8 cellular contexts compared by ENCODE assay signal in the genomic region with DNA sequence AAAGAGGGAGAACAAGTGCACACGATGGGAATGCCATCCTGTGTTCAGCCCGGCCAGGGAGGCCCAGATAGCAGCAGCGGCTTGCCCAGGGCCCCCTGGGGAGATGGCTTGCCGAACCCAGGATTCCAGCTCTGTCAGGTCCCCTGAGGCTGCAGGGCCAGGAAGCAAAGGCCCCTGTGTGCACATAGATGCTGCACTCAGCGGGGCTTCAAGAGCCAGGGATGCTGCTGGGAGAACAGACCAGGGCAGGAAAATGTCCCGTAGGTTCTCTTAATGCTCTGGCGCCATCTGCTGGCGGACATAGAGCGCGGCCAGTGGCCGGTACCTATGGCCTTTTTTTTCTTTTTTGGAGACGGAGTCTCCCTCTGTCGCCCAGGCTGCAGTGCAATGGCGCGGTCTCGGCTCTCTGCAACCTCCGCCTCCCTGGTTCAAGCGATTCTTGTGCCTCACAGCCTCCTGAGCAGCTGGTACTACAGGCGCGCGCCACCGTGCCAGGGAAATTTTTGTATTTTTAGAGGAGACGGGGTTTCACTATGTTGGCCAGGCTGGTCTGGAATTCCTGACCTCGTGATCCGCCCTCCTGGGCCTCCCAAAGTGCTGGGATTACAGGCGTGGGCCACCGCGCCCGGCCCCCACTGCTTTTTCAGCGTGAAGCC. TPM values are rescaled to one million over a fixed set of nuclear protein-coding genes. Genes with fewer than 3 reads are reported as not detected.
DNase-seq lines count a peak whose midpoint lies in the region; ATAC-seq and TF ChIP-seq lines count a peak whose summit lies in the region.

No MANE protein-coding gene starts in this region.

- H3K36me3 Mint-ChIP-seq in chondrocyte (ENCODE audit: low read depth) = peaks cover 8% of the 10 kb centered on the region

- H3K4me3 Mint-ChIP-seq in chondrocyte (ENCODE audit: unreplicated experiment) = no peak overlapping the region

- DNase-seq in AG08395 (ENCODE audit: low spot score) = peak; percentile 87
- DNase-seq in NCI-H2227 (lab: John Stamatoyannopoulos, UW; ENCODE audit: unreplicated experiment) = peak; percentile 80
- peak; percentile 60 to 69 for DNase-seq in activated CD4-positive, alpha-beta T cell treated with anti-CD3 and anti-CD28 coated beads for 4 hours
- DNase-seq in chondrocyte (ENCODE audit: low spot score) = no peak
- DNase-seq in left lobe of liver (ENCODE audit: low spot score) = peak; percentile 79
- DNase-seq in stimulated activated CD4-positive, alpha-beta T cell treated with anti-CD3 and anti-CD28 coated beads, Interleukin-4, amount 100 ng/mL, for 4 hours = peak; percentile 51 to 69

- H3K4me1 Mint-ChIP-seq in chondrocyte (ENCODE audit: low read depth) = peaks cover 3% of the 10 kb centered on the region

- no peaks in the 10 kb centered on the region for H3K27me3 Mint-ChIP-seq in chondrocyte (ENCODE audit: low read depth)

- H3K9me3 Mint-ChIP-seq in chondrocyte (ENCODE audit: low read depth) = no peaks in the 10 kb centered on the region

- TF ChIP-seq CTCF in chondrocyte (IDR thresholded peaks at IDR 0.05) = peak; percentile 92

- no peak overlapping the region for H3K27ac Mint-ChIP-seq in chondrocyte (ENCODE audit: unreplicated experiment)

- ATAC-seq in GM18858 (IDR thresholded peaks at IDR 0.05; ENCODE audit: unreplicated experiment) = peak; percentile 86
- ATAC-seq in HG03045 (IDR thresholded peaks at IDR 0.05; ENCODE audit: unreplicated experiment) = peak; percentile 80
- ATAC-seq in left lobe of liver = peak; percentile 99

RNA-seq across cellular contexts. Expression of gene MED28, which starts 22.4 kb away (rescaled TPM):
- total RNA-seq in chondrocyte = 28.9 to 35.1 TPM (median 29.8 TPM) in 3 replicates
- 15.9 TPM for total RNA-seq in left lobe of liver

RNA-seq across cellular contexts. Expression of gene LAP3, which starts 59.8 kb away (rescaled TPM):
- total RNA-seq in chondrocyte = 38.5 to 43.7 TPM (median 39.2 TPM) in 3 replicates
- 67.0 TPM for total RNA-seq in left lobe of liver
